In genomic region chr11:13287681-13288080, GRCh38 we compare ENCODE assay signal across 16 cellular contexts. TPM values are rescaled to one million over a fixed set of nuclear protein-coding genes. Genes with fewer than 3 reads are reported as not detected.
DNase-seq lines count a peak whose midpoint lies in the region; ATAC-seq and TF ChIP-seq lines count a peak whose summit lies in the region.
"Had no signal": no experiment of that assay in that cellular context is flagged by ENCODE, and none has a peak within 500 bp of the region (broad histone marks: within the 10 kb centered on the region; RNA-seq: fewer than 3 reads in every experiment).

No MANE protein-coding gene starts in this region.

- H3K27ac ChIP-seq in CD8-positive, alpha-beta memory T cell (ENCODE audit: low read depth, low read length) = no peak overlapping the region
- H3K27ac ChIP-seq: hepatocyte, right lobe of liver, stomach had no signal

- POLR2A ChIA-PET in CD8-positive, alpha-beta memory T cell (lab: Charles Lee) = interaction anchor here (2.4 kb wide), 1 partner anchor 9 kb away, joined by 6 read pairs; no protein-coding TSS in a partner anchor

- H3K27ac Mint-ChIP-seq in CD14-positive monocyte = peak overlapping the region in 4 of 7 donors; percentile 10 to 77 (median 29)
- peak overlapping the region in 7 of 8 donors; percentile 0 to 94 (median 24) for H3K27ac Mint-ChIP-seq in CD8-positive, alpha-beta memory T cell
- H3K27ac Mint-ChIP-seq in activated T-helper 1 cell treated with anti-CD3 and anti-CD28 coated beads, Interleukin-12 subunit alpha, Interleukin-12 subunit beta, Interleukin-2, Interleukin-4 antibody, amounts not matched to agents 30 ng/mL and 10 ng/mL and 1 ng/mL, durations not matched to agents 14 hours and 24 hours and 36 hours = peak overlapping the region; percentile 75
- H3K27ac Mint-ChIP-seq: type B pancreatic cell had no signal

- no peaks in the 10 kb centered on the region for H3K36me3 ChIP-seq in CD8-positive, alpha-beta memory T cell (ENCODE audit: insufficient read depth, low read length)
- H3K36me3 ChIP-seq: BE2C, right lobe of liver, stomach had no signal

- intact Hi-C loops in CD14-positive monocyte (cut with micrococcal nuclease) = no loop called here
- intact Hi-C loops in activated T-helper 1 cell treated with anti-CD3 and anti-CD28 coated beads, Interleukin-12 subunit alpha, Interleukin-12 subunit beta, Interleukin-2, Interleukin-4 antibody, amounts not matched to agents 30 ng/mL and 10 ng/mL and 1 ng/mL, durations not matched to agents 14 hours and 24 hours and 36 hours (cut with micrococcal nuclease) = loop anchor here (1.0 to 5.0 kb wide), 7 partner anchors 10 to 1605 kb away; partner anchors contain the start of genes BMAL1 and CYP2R1
- intact Hi-C loops in posterior cingulate gyrus (cut with DNase I) = no loop called here

- DNase-seq in CD14-positive monocyte (ENCODE audit: low spot score) (no peak), iris pigment epithelial cell (ENCODE audit: low read depth) (peak; percentile 8), NCI-H82 treated with DMSO at 0.1 percent for 48 hours (lab: John Stamatoyannopoulos, UW; ENCODE audit: unreplicated experiment) (no peak), posterior cingulate gyrus (no peak)
- no peak for DNase-seq in CD8-positive, alpha-beta memory T cell
- DNase-seq in activated T-helper 1 cell treated with anti-CD3 and anti-CD28 coated beads, Interleukin-12 subunit alpha, Interleukin-12 subunit beta, Interleukin-2, Interleukin-4 antibody, amounts not matched to agents 30 ng/mL and 10 ng/mL and 1 ng/mL, durations not matched to agents 14 hours and 24 hours and 36 hours (ENCODE audit: low spot score) = no peak
- DNase-seq: activated CD4-positive, CD25-positive, alpha-beta regulatory T cell; activated CD8-positive, alpha-beta memory T cell treated with anti-CD3 and anti-CD28 coated beads, Interleukin-2, amount 50 U/mL, for 4 hours; activated naive CD4-positive, alpha-beta T cell treated with anti-CD3 and anti-CD28 coated beads, Interleukin-2, amount 50 U/mL, for 16 hours; BE2C; NCI-H1417; right lobe of liver; stomach had no signal

- peaks cover 9 to 13% of the 10 kb centered on the region in 2 donors for H3K36me3 Mint-ChIP-seq in CD14-positive monocyte
- peaks cover 0 to 14% (median 2%) of the 10 kb centered on the region in 3 donors for H3K36me3 Mint-ChIP-seq in CD8-positive, alpha-beta memory T cell
- peaks cover 20% of the 10 kb centered on the region for H3K36me3 Mint-ChIP-seq in activated T-helper 1 cell treated with anti-CD3 and anti-CD28 coated beads, Interleukin-12 subunit alpha, Interleukin-12 subunit beta, Interleukin-2, Interleukin-4 antibody, amounts not matched to agents 30 ng/mL and 10 ng/mL and 1 ng/mL, durations not matched to agents 14 hours and 24 hours and 36 hours (ENCODE audit: low read depth)
- H3K36me3 Mint-ChIP-seq: type B pancreatic cell had no signal

- CTCF ChIA-PET in CD8-positive, alpha-beta memory T cell (lab: Charles Lee) = interaction anchor here (1.1 to 1.3 kb wide), 2 partner anchors 27 to 64 kb away, joined by 3 to 4 read pairs; no protein-coding TSS in a partner anchor

- peaks cover 37% of the 10 kb centered on the region for H3K4me1 ChIP-seq in CD8-positive, alpha-beta memory T cell (ENCODE audit: insufficient read depth, low read length)
- H3K4me1 ChIP-seq: BE2C had no signal

- H3K4me3 ChIP-seq in CD8-positive, alpha-beta memory T cell (ENCODE audit: low read length) = no peak overlapping the region
- H3K4me3 ChIP-seq: hepatocyte, right lobe of liver, stomach had no signal

- H3K4me3 Mint-ChIP-seq in CD14-positive monocyte = no peak overlapping the region
- H3K4me3 Mint-ChIP-seq in CD8-positive, alpha-beta memory T cell = peak overlapping the region in 5 of 7 donors; percentile 6 to 55 (median 23)
- H3K4me3 Mint-ChIP-seq in activated T-helper 1 cell treated with anti-CD3 and anti-CD28 coated beads, Interleukin-12 subunit alpha, Interleukin-12 subunit beta, Interleukin-2, Interleukin-4 antibody, amounts not matched to agents 30 ng/mL and 10 ng/mL and 1 ng/mL, durations not matched to agents 14 hours and 24 hours and 36 hours = no peak overlapping the region
- H3K4me3 Mint-ChIP-seq: type B pancreatic cell had no signal

- H3K9me3 Mint-ChIP-seq in CD14-positive monocyte = peaks cover 0 to 4% (median 0%) of the 10 kb centered on the region in 7 donors
- H3K9me3 Mint-ChIP-seq in CD8-positive, alpha-beta memory T cell = no peaks in the 10 kb centered on the region
- no peaks in the 10 kb centered on the region for H3K9me3 Mint-ChIP-seq in activated T-helper 1 cell treated with anti-CD3 and anti-CD28 coated beads, Interleukin-12 subunit alpha, Interleukin-12 subunit beta, Interleukin-2, Interleukin-4 antibody, amounts not matched to agents 30 ng/mL and 10 ng/mL and 1 ng/mL, durations not matched to agents 14 hours and 24 hours and 36 hours
- H3K9me3 Mint-ChIP-seq: type B pancreatic cell had no signal

- no peak for TF ChIP-seq CTCF in CD14-positive monocyte (IDR thresholded peaks at IDR 0.05)

- no peak for ATAC-seq in GM18907 (IDR thresholded peaks at IDR 0.05; ENCODE audit: unreplicated experiment)

- H3K27me3 Mint-ChIP-seq in CD14-positive monocyte (ENCODE audit: low read depth in 3 of 3) = peaks cover 0 to 2% (median 0%) of the 10 kb centered on the region in 3 donors
- H3K27me3 Mint-ChIP-seq in CD8-positive, alpha-beta memory T cell = no peaks in the 10 kb centered on the region
- no peaks in the 10 kb centered on the region for H3K27me3 Mint-ChIP-seq in activated T-helper 1 cell treated with anti-CD3 and anti-CD28 coated beads, Interleukin-12 subunit alpha, Interleukin-12 subunit beta, Interleukin-2, Interleukin-4 antibody, amounts not matched to agents 30 ng/mL and 10 ng/mL and 1 ng/mL, durations not matched to agents 14 hours and 24 hours and 36 hours (ENCODE audit: insufficient read depth)

- no peaks in the 10 kb centered on the region for H3K9me3 ChIP-seq in CD8-positive, alpha-beta memory T cell (ENCODE audit: low read length)
- H3K9me3 ChIP-seq: BE2C, right lobe of liver, stomach had no signal

- peaks cover 36% of the 10 kb centered on the region for H3K4me1 Mint-ChIP-seq in CD14-positive monocyte
- H3K4me1 Mint-ChIP-seq in CD8-positive, alpha-beta memory T cell = peaks cover 87 to 93% (median 93%) of the 10 kb centered on the region in 3 donors
- H3K4me1 Mint-ChIP-seq in activated T-helper 1 cell treated with anti-CD3 and anti-CD28 coated beads, Interleukin-12 subunit alpha, Interleukin-12 subunit beta, Interleukin-2, Interleukin-4 antibody, amounts not matched to agents 30 ng/mL and 10 ng/mL and 1 ng/mL, durations not matched to agents 14 hours and 24 hours and 36 hours (ENCODE audit: low read depth) = peaks cover 81% of the 10 kb centered on the region

- H3K27me3 ChIP-seq in CD8-positive, alpha-beta memory T cell (ENCODE audit: insufficient read depth, low read length, poor library complexity, severe bottlenecking) = no peaks in the 10 kb centered on the region
- H3K27me3 ChIP-seq: BE2C, hepatocyte, right lobe of liver, stomach had no signal

RNA-seq across cellular contexts. Expression of gene BMAL1, which starts 10.1 kb away (rescaled TPM):
- polyA plus RNA-seq in CD14-positive monocyte = 10 to 100 TPM; 10.2 to 11.5 TPM
- total RNA-seq in CD8-positive, alpha-beta memory T cell = 10 to 100 TPM; 25.2 to 29.4 TPM
- polyA plus RNA-seq in CD8-positive, alpha-beta memory T cell = 29.2 TPM
- total RNA-seq in activated T-helper 1 cell treated with anti-CD3 and anti-CD28 coated beads, Interleukin-12 subunit alpha, Interleukin-12 subunit beta, Interleukin-2, Interleukin-4 antibody, amounts not matched to agents 30 ng/mL and 10 ng/mL and 1 ng/mL, durations not matched to agents 14 hours and 24 hours and 36 hours = 33.6 and 33.7 TPM in 2 replicates

Comparison
In these comparisons a context has a peak if more than half of its experiments do, and no peak if none do; other contexts are left out.
1. H3K27ac Mint-ChIP-seq: peak in every context shown above with its lines; median percentile 75 in activated T-helper 1 cell treated with anti-CD3 and anti-CD28 coated beads, Interleukin-12 subunit alpha, Interleukin-12 subunit beta, Interleukin-2, Interleukin-4 antibody, amounts not matched to agents 30 ng/mL and 10 ng/mL and 1 ng/mL, durations not matched to agents 14 hours and 24 hours and 36 hours; 29 in CD14-positive monocyte; 24 in CD8-positive, alpha-beta memory T cell.
2. H3K4me3 Mint-ChIP-seq: peak in CD8-positive, alpha-beta memory T cell (5 of 7); none in CD14-positive monocyte (0 of 2) and activated T-helper 1 cell treated with anti-CD3 and anti-CD28 coated beads, Interleukin-12 subunit alpha, Interleukin-12 subunit beta, Interleukin-2, Interleukin-4 antibody, amounts not matched to agents 30 ng/mL and 10 ng/mL and 1 ng/mL, durations not matched to agents 14 hours and 24 hours and 36 hours (single experiment).